1 cellular context compared by ENCODE assay signal in genomic region chr3:196268270-196269163, GRCh38.
TF ChIP-seq lines count a peak whose summit lies in the region.

No MANE protein-coding gene starts in this region.

TF ChIP-seq in GM12878, 131 proteins besides CTCF, POLR2A, EP300 and RAD21:
- TF ChIP-seq HCFC1 (IDR thresholded peaks at IDR 0.05; ENCODE audit: low read length) (no peak), FOS (IDR thresholded peaks at IDR 0.05; ENCODE audit: borderline replicate concordance, extremely low read depth, insufficient read length) (no peak), NFXL1 (IDR thresholded peaks at IDR 0.05; ENCODE audit: borderline replicate concordance) (no peak), E2F4 (IDR thresholded peaks at IDR 0.05; ENCODE audit: low read depth, low read length) (no peak), SPI1 (IDR thresholded peaks at IDR 0.05; ENCODE audit: borderline replicate concordance, insufficient read depth, low read depth, low read length) (peak; percentile 72)
